12 cellular contexts compared by ENCODE assay signal in the genomic region with DNA sequence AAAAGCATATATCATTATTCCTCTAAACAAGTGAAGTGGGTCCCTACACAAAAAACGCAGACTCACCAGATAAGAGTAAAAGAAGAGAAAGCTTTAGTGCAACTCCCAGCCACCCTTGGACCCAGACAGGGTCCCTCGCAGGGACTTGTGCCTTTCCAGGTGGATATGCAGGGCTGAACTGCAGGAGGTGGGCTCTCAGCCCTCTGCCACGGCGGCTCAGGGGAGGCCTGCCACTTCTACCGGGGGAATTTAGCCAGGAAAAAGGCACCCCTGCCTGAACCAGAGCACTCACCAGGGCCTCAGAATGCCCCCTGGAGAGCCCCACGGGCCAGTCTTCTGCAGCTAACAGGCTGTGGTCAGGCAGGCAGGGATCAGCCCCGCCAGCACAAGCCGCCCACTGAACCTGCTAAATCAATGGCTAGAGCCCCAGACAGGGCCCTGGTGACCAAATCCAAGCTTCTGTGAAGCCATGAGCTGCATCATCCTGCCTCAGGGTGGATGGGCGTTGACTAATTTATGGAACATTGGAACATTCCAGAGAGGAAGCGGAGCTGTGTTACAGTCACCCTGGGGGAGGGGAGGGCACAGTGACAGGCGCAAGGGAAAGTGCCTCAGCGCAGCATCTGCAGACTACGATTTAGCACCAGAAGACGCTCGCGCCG.
DNase-seq lines count a peak whose midpoint lies in the region; ATAC-seq and TF ChIP-seq lines count a peak whose summit lies in the region.
"Had no signal": no experiment of that assay in that cellular context is flagged by ENCODE, and none has a peak within 500 bp of the region (broad histone marks: within the 10 kb centered on the region; RNA-seq: fewer than 3 reads in every experiment).

No MANE protein-coding gene starts in this region.

- H3K4me3 ChIP-seq in HFF-Myc (replicated peaks; ENCODE audit: low read depth, low read length), result no peak overlapping the region
- H3K4me3 ChIP-seq in cardiac fibroblast (replicated peaks in 1 of 2; ENCODE audit: low read depth in 2 of 2, low read length in 2 of 2), result no peak overlapping the region

- no peak for ATAC-seq in GM18511 (IDR thresholded peaks at IDR 0.05; ENCODE audit: unreplicated experiment)
- ATAC-seq: stimulated activated memory B cell treated with anti-CD40 and anti-IgM and Interleukin-4, amounts not matched to agents 10 μg/mL and 1 μg/mL and 100 μg/mL, for 72 hours had no signal

- DNase-seq in A172 (ENCODE audit: low spot score) (peak; percentile 47), HFF-Myc (ENCODE audit: extremely low read depth, low read depth) (peak; percentile 59), cardiac fibroblast (ENCODE audit: low read depth in 2 of 2) (peak; percentile 26 to 53), kidney tubule cell (ENCODE audit: low spot score) (peak; percentile 80), D341Med (ENCODE audit: low spot score) (no peak), COLO668 (lab: John Stamatoyannopoulos, UW; ENCODE audit: unreplicated experiment) (no peak)
- no peak for DNase-seq in activated CD4-positive, alpha-beta T cell treated with anti-CD3 and anti-CD28 coated beads, Interleukin-2, amount 50 U/mL, for 1 hour
- DNase-seq: activated CD8-positive, alpha-beta memory T cell treated with anti-CD3 and anti-CD28 coated beads for 24 hours; midbrain; NCI-H524 had no signal

- TF ChIP-seq CTCF in HFF-Myc (IDR thresholded peaks at IDR 0.05; ENCODE audit: low read depth, low read length, missing control alignments), result no peak
- TF ChIP-seq CTCF in cardiac fibroblast (IDR thresholded peaks at IDR 0.05; ENCODE audit: low read depth, low read length), result no peak

Comparison
In these comparisons a context has a peak if more than half of its experiments do, and no peak if none do; other contexts are left out.
1. DNase-seq: peak in A172 (single experiment), HFF-Myc (single experiment), cardiac fibroblast (2 of 2) and kidney tubule cell (single experiment); none in D341Med (single experiment), activated CD4-positive, alpha-beta T cell treated with anti-CD3 and anti-CD28 coated beads, Interleukin-2, amount 50 U/mL, for 1 hour (single experiment) and COLO668 (single experiment).